In the genomic region with DNA sequence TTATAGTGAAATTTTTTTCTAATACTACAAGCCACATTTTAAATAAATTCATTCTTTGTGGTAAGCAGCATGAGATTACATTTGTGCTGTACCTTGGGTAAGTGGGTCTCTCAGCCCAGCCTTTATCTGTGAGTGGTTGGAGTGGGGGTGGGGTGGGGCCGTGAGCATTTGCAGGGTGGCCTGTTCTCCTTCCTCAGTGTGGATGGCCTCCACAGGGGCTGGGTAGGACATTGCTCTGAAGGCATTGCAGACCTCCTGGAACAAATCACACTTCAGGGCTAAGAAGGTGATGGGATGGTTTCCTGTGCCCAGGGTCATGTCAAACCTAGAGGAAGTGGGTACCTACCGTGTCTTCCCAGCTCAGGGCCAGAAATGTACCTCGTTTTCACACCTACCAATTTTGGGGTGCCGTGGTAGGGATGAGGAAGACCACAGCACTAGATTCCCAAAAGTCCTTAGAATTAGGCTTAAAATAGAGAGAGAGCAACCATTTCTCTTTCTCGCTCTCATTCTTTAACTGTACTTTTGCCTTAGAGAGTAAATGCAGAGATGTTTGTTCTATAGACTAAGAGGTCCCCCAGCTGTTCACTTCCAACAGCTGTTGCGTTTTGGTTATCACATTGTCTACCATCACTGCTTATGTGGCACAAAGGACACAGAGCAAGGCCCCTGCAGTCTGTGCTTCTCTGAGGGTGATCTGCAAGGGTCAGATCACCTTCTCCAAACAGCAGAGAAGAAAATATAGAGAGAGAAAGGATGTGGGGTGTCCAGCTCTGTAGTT, we compare ENCODE assay signal across 1 cellular context.
A peak's percentile ranks its signal among the peaks of the same experiment; 100 is the strongest.
TF ChIP-seq lines count a peak whose summit lies in the region.

No MANE protein-coding gene starts in this region.

TF ChIP-seq in HEK293, 187 proteins besides CTCF, POLR2A, EP300 and RAD21:
- TF ChIP-seq, protein P1, sequence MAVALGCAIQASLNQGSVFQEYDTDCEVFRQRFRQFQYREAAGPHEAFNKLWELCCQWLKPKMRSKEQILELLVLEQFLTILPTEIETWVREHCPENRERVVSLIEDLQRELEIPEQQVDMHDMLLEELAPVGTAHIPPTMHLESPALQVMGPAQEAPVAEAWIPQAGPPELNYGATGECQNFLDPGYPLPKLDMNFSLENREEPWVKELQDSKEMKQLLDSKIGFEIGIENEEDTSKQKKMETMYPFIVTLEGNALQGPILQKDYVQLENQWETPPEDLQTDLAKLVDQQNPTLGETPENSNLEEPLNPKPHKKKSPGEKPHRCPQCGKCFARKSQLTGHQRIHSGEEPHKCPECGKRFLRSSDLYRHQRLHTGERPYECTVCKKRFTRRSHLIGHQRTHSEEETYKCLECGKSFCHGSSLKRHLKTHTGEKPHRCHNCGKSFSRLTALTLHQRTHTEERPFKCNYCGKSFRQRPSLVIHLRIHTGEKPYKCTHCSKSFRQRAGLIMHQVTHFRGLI (tag by site-specific recombination; IDR thresholded peaks at IDR 0.05), result peak; percentile 68
- TF ChIP-seq ZNF629 (tag by site-specific recombination; IDR thresholded peaks at IDR 0.05), result no peak
- no peak for TF ChIP-seq ZNF140 (tag by site-specific recombination; IDR thresholded peaks at IDR 0.05)
TF ChIP-seq in HEK293: peak in this region for 1.
